Comparison of ENCODE assay signal across 1 cellular context in genomic region chr17:61862975-61863800, GRCh38.
TF ChIP-seq lines count a peak whose summit lies in the region.

TSS of gene BRIP1 (minus strand) at chr17:61863528. CDS start at chr17:61861539, 1,989 bp downstream.

TF ChIP-seq in HepG2, 621 proteins besides CTCF, POLR2A, EP300 and RAD21 (continued from another document and continues in another):
- TF ChIP-seq AKNA (CRISPR knock-in tag; IDR thresholded peaks at IDR 0.05; ENCODE audit: borderline replicate concordance) (no peak), PHF21A (CRISPR knock-in tag; IDR thresholded peaks at IDR 0.05) (peak; percentile 88), SNAPC2 (CRISPR knock-in tag; IDR thresholded peaks at IDR 0.05) (peak; percentile 80), ZBTB20 (CRISPR knock-in tag; IDR thresholded peaks at IDR 0.05; ENCODE audit: borderline replicate concordance, low read depth) (0 out of 2 replicates have a peak, but pooled peaks have one; percentile 45), AFF4 (CRISPR knock-in tag; IDR thresholded peaks at IDR 0.05) (no peak), ZSCAN22 (CRISPR knock-in tag; IDR thresholded peaks at IDR 0.05) (no peak), ATRX (CRISPR knock-in tag; IDR thresholded peaks at IDR 0.05; ENCODE audit: borderline replicate concordance) (no peak), KMT2B (CRISPR knock-in tag; IDR thresholded peaks at IDR 0.05) (peak; percentile 76), FOXJ3 (CRISPR knock-in tag; IDR thresholded peaks at IDR 0.05; ENCODE audit: borderline replicate concordance) (peak; percentile 35; the same call in 1 of the 2 replicates), POGZ (CRISPR knock-in tag; IDR thresholded peaks at IDR 0.05) (peak; percentile 98), SSRP1 (CRISPR knock-in tag; IDR thresholded peaks at IDR 0.05) (0 out of 2 replicates have a peak, but pooled peaks have one; percentile 64), CBX1 (IDR thresholded peaks at IDR 0.05; ENCODE audit: low read depth) (no peak), GABPA (IDR thresholded peaks at IDR 0.05; ENCODE audit: low read depth, low read length) (no peak), GABPA (CRISPR knock-in tag; IDR thresholded peaks at IDR 0.05; ENCODE audit: low read depth) (peak; percentile 58; the same call in 1 of the 2 replicates), PCBP1 (IDR thresholded peaks at IDR 0.05; ENCODE audit: borderline replicate concordance, low read depth, low read length) (peak; percentile 83; the same call in 1 of the 2 replicates), ZNF160 (CRISPR knock-in tag; IDR thresholded peaks at IDR 0.05) (peak; percentile 22; the same call in 1 of the 2 replicates), ZNF280D (CRISPR knock-in tag; IDR thresholded peaks at IDR 0.05) (peak; percentile 74), ZNF652 (CRISPR knock-in tag; IDR thresholded peaks at IDR 0.05; ENCODE audit: borderline replicate concordance, low read depth) (no peak), ZNF142 (CRISPR knock-in tag; IDR thresholded peaks at IDR 0.05) (no peak), ZNF17 (CRISPR knock-in tag; IDR thresholded peaks at IDR 0.05) (no peak), NONO (IDR thresholded peaks at IDR 0.05) (no peak), NONO (CRISPR knock-in tag; conservative IDR thresholded peaks at IDR 0.05) (peak; percentile 92), HNF1A (IDR thresholded peaks at IDR 0.05; ENCODE audit: low read depth) (0 out of 2 replicates have a peak, but pooled peaks have one; percentile 21), HNF1A (CRISPR knock-in tag; IDR thresholded peaks at IDR 0.05; ENCODE audit: borderline replicate concordance) (peak; percentile 62; the same call in 1 of the 2 replicates), HNRNPL (IDR thresholded peaks at IDR 0.05; ENCODE audit: low read depth, low read length) (0 out of 2 replicates have a peak, but pooled peaks have one; percentile 30), E2F1 (CRISPR knock-in tag; IDR thresholded peaks at IDR 0.05) (peak; percentile 89), ZEB1 (IDR thresholded peaks at IDR 0.05; ENCODE audit: insufficient replicate concordance, low read depth) (peak; percentile 21), REXO4 (CRISPR knock-in tag; IDR thresholded peaks at IDR 0.05; ENCODE audit: borderline replicate concordance) (no peak), GATAD2A (CRISPR knock-in tag; IDR thresholded peaks at IDR 0.05) (0 out of 2 replicates have a peak, but pooled peaks have one; percentile 23), MTA3 (CRISPR knock-in tag; IDR thresholded peaks at IDR 0.05) (no peak), ATF4 (CRISPR knock-in tag; IDR thresholded peaks at IDR 0.05) (peak in 1 of 2 experiments; percentile 62; a peak in 2 of 4 replicates)
